21 cellular contexts compared by ENCODE assay signal in the genomic region with DNA sequence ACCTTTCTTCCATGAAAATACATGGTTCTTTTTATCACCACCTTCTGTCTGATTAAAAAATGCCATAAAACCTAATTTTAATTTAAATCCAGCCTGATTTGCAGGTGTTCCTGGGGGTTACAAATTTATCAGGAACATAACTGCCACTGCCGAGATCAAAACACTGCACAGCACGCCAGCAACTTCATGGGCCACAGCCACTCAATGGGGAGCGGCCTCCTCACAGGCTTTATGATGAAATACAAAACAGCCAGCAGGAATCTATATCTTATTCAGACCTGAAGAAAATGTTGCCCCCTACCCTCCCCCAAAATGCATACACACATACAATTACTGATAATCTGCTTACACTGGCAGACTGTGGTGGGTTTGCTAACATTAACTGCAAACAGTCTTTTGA.
"Had no signal": no experiment of that assay in that cellular context is flagged by ENCODE, and none has a peak within 500 bp of the region (broad histone marks: within the 10 kb centered on the region; RNA-seq: fewer than 3 reads in every experiment).

No MANE protein-coding gene starts in this region.

- H3K27me3 ChIP-seq: body of pancreas, colonic mucosa, right lobe of liver, spleen, stomach, upper lobe of right lung had no signal

- H3K4me1 ChIP-seq: body of pancreas, colonic mucosa, left ventricle myocardium inferior, prostate gland, spleen had no signal

- ATAC-seq: activated CD8-positive, alpha-beta T cell treated with anti-CD3 and anti-CD28 coated beads for 36 hours; body of pancreas; esophagus mucosa; natural killer cell; right lobe of liver; T-helper 17 cell; upper lobe of right lung; WTC11 had no signal

- H3K4me3 ChIP-seq: body of pancreas, colonic mucosa, left ventricle myocardium inferior, prostate gland, right lobe of liver, spleen, stomach, thoracic aorta, upper lobe of right lung had no signal

- DNase-seq: activated CD4-positive, alpha-beta T cell treated with anti-CD3 and anti-CD28 coated beads for 4 hours; activated CD8-positive, alpha-beta T cell treated with anti-CD3 and anti-CD28 coated beads for 36 hours; activated gamma-delta T cell treated with Interleukin-2 at 50 U/mL for 16 hours; activated T-cell treated with anti-CD3 and anti-CD28 coated beads, Interleukin-2, amount 50 U/mL, for 48 hours; amniotic stem cell; body of pancreas; central memory CD4-positive, alpha-beta T cell; colonic mucosa; hypothalamus; left ventricle myocardium inferior; natural killer cell; right lobe of liver; spleen; stimulated activated CD4-positive, alpha-beta T cell treated with anti-CD3 and anti-CD28 coated beads, Interleukin-1b, Interleukin-23, amount 100 ng/mL, for 48 hours; stomach; T-helper 17 cell; upper lobe of right lung had no signal

- H3K27ac ChIP-seq: body of pancreas, colonic mucosa, left ventricle myocardium inferior, prostate gland, right lobe of liver, spleen, stomach, thoracic aorta, upper lobe of right lung had no signal

- H3K36me3 ChIP-seq: colonic mucosa, left ventricle myocardium inferior, prostate gland, right lobe of liver, stomach, thoracic aorta, upper lobe of right lung had no signal

- H3K9me3 ChIP-seq: body of pancreas, colonic mucosa, left ventricle myocardium inferior, prostate gland, right lobe of liver, spleen, stomach, thoracic aorta, upper lobe of right lung had no signal
